ENCODE assay signal across 15 cellular contexts in genomic region chr15:85755471-85755870, GRCh38. TPM values are rescaled to one million over a fixed set of nuclear protein-coding genes. Genes with fewer than 3 reads are reported as not detected.
DNase-seq lines count a peak whose midpoint lies in the region; TF ChIP-seq lines count a peak whose summit lies in the region.
"Had no signal": no experiment of that assay in that cellular context is flagged by ENCODE, and none has a peak within 500 bp of the region (broad histone marks: within the 10 kb centered on the region; RNA-seq: fewer than 3 reads in every experiment).

No MANE protein-coding gene starts in this region.

- H3K4me3 ChIP-seq in left ventricle myocardium inferior (no peak overlapping the region), right atrium auricular region (no peak overlapping the region), dorsolateral prefrontal cortex (no peak overlapping the region), ovary (no peak overlapping the region), uterus (no peak overlapping the region)

- TF ChIP-seq POLR2A in ovary (IDR thresholded peaks at IDR 0.05) (no peak), uterus (IDR thresholded peaks at IDR 0.05) (no peak)

- H3K27me3 ChIP-seq in left ventricle myocardium inferior (ENCODE audit: low read depth) (no peaks in the 10 kb centered on the region), right atrium auricular region (no peaks in the 10 kb centered on the region), dorsolateral prefrontal cortex (peaks cover 0 to 3% (median 0%) of the 10 kb centered on the region in 45 donors), ovary (no peaks in the 10 kb centered on the region), uterus (no peaks in the 10 kb centered on the region)

- no peak for TF ChIP-seq CTCF in left ventricle myocardium inferior (IDR thresholded peaks at IDR 0.05; ENCODE audit: borderline replicate concordance)
- TF ChIP-seq CTCF in right atrium auricular region (IDR thresholded peaks at IDR 0.05) = no peak
- no peak for TF ChIP-seq CTCF in dorsolateral prefrontal cortex (IDR thresholded peaks at IDR 0.05 in 54 of 56, conservative IDR thresholded peaks at IDR 0.05 in 2 of 56; ENCODE audit: low read depth in 1 of 56, partially characterized antibody in 56 of 56)
- no peak for TF ChIP-seq CTCF in ovary (IDR thresholded peaks at IDR 0.05)
- no peak for TF ChIP-seq CTCF in uterus (IDR thresholded peaks at IDR 0.05)

- no peak for DNase-seq in left ventricle myocardium inferior
- no peak for DNase-seq in right atrium auricular region (ENCODE audit: low spot score)
- peak in 6 of 10 donors; percentile 8 to 23 (median 20) for DNase-seq in dorsolateral prefrontal cortex
- peak in 3 of 5 donors; percentile 8 to 26 (median 10) for DNase-seq in ovary
- DNase-seq in uterus = peak; percentile 9
- DNase-seq in effector CD4-positive, alpha-beta T cell = no peak
- DNase-seq in DMS153 treated with DMSO at 0.1 percent for 48 hours (lab: John Stamatoyannopoulos, UW; ENCODE audit: unreplicated experiment) = no peak
- DNase-seq in amygdala (lab: John Stamatoyannopoulos, UW) = no peak
- DNase-seq: GOT3, KG1, NCI-H1436 treated with DMSO at 0.1 percent for 48 hours, NCI-H2029 treated with DMSO at 0.1 percent for 48 hours, NCI-H510A treated with DMSO at 0.1 percent for 48 hours, SIG-M5 had no signal

- intact Hi-C loops in left ventricle myocardium inferior (cut with micrococcal nuclease) = no loop called here
- intact Hi-C loops in dorsolateral prefrontal cortex (cut with DNase I) = no loop called here
- intact Hi-C loops in ovary (cut with DNase I) = no loop called here
- intact Hi-C loops in uterus (cut with DNase I; ENCODE audit: low total_unique reads) = no loop called here

- H3K36me3 ChIP-seq in left ventricle myocardium inferior (peaks cover 8% of the 10 kb centered on the region), right atrium auricular region (no peaks in the 10 kb centered on the region), ovary (no peaks in the 10 kb centered on the region), uterus (no peaks in the 10 kb centered on the region)

- TF ChIP-seq EP300 in ovary (IDR thresholded peaks at IDR 0.05) = no peak

- WGBS in ovary, 3 donors = 89 to 96% (median 93%) methylated on average over 11 of the region's 11 CpGs

- H3K9me3 ChIP-seq in left ventricle myocardium inferior (replicated peaks) (no peaks in the 10 kb centered on the region), right atrium auricular region (no peaks in the 10 kb centered on the region), ovary (no peaks in the 10 kb centered on the region), uterus (no peaks in the 10 kb centered on the region)

- H3K27ac ChIP-seq in left ventricle myocardium inferior (replicated peaks) = peak overlapping the region; percentile 11
- no peak overlapping the region for H3K27ac ChIP-seq in right atrium auricular region
- no peak overlapping the region for H3K27ac ChIP-seq in dorsolateral prefrontal cortex
- no peak overlapping the region for H3K27ac ChIP-seq in ovary
- H3K27ac ChIP-seq in uterus = no peak overlapping the region
- H3K27ac ChIP-seq: C4-2B had no signal

- H3K4me1 ChIP-seq in left ventricle myocardium inferior (peaks cover 76% of the 10 kb centered on the region), right atrium auricular region (peaks cover 0 to 65% of the 10 kb centered on the region in 2 donors), ovary (ENCODE audit: insufficient read depth) (peaks cover 7% of the 10 kb centered on the region), uterus (peaks cover 7 to 13% of the 10 kb centered on the region in 2 donors)

RNA-seq across cellular contexts. Expression of gene KLHL25, which starts 39.3 kb away (rescaled TPM):
- total RNA-seq in left ventricle myocardium inferior (4.0 TPM), right atrium auricular region (1 to 10 TPM; 4.1 TPM), dorsolateral prefrontal cortex (10 to 100 TPM in 75 of 120 experiments, 1 to 10 TPM in 45; 6.4 to 24.6 (median 10.7) TPM), ovary (1 to 10 TPM; 5.3 to 9.6 (median 7.1) TPM), uterus (10 to 100 TPM in 2 of 4 donors, 1 to 10 TPM in 2; 6.2 to 19.5 (median 11.9) TPM)
- 1 to 10 TPM in 1 of 2 donors, under 1 TPM in 1; 0.58 to 3.2 TPM for polyA plus RNA-seq in ovary

Comparison
In these comparisons a context has a peak if more than half of its experiments do, and no peak if none do; other contexts are left out.
1. DNase-seq: peak in dorsolateral prefrontal cortex (6 of 10), ovary (3 of 5) and uterus (2 of 2); none in left ventricle myocardium inferior (single experiment), right atrium auricular region (single experiment), effector CD4-positive, alpha-beta T cell (single experiment), DMS153 treated with DMSO at 0.1 percent for 48 hours (single experiment) and amygdala (0 of 56).